In genomic region chr17:7857724-7858486, GRCh38 we compare ENCODE assay signal across 8 cellular contexts. TPM values are rescaled to one million over a fixed set of nuclear protein-coding genes. Genes with fewer than 3 reads are reported as not detected.
DNase-seq lines count a peak whose midpoint lies in the region; ATAC-seq, FAIRE-seq and TF ChIP-seq lines count a peak whose summit lies in the region.

CYB5D1 (plus strand) TSS chr17:7858003; CDS start chr17:7858135, 132 bp downstream.

- WGBS in ovary, 3 donors, result 0 to 1% (median 1%) methylated on average over 48 of the region's 48 CpGs
- 1% methylated on average over 42 to 48 of the region's 48 CpGs for WGBS in tibial nerve, 2 donors

- peaks cover 8% of the 10 kb centered on the region for H3K4me1 Mint-ChIP-seq in activated naive CD4-positive, alpha-beta T cell treated with anti-CD3 and anti-CD28 coated beads, Interleukin-2, amount 10 ng/mL, durations not matched to agents 7 days and 5 days

- peaks cover 9% of the 10 kb centered on the region for H3K36me3 Mint-ChIP-seq in activated naive CD4-positive, alpha-beta T cell treated with anti-CD3 and anti-CD28 coated beads, Interleukin-2, amount 10 ng/mL, durations not matched to agents 7 days and 5 days

- peak within 1 kb of the TSS; percentile 96 for H2AFZ ChIP-seq in Loucy (ENCODE audit: low read length)

- H3K4me3 Mint-ChIP-seq in activated naive CD4-positive, alpha-beta T cell treated with anti-CD3 and anti-CD28 coated beads, Interleukin-2, amount 10 ng/mL, durations not matched to agents 7 days and 5 days, result no peak within 1 kb of the TSS

- H3K27me3 ChIP-seq in Loucy (ENCODE audit: insufficient read depth, low read length, poor library complexity, severe bottlenecking), result no peaks in the 10 kb centered on the region
- H3K27me3 ChIP-seq in ovary, result no peaks in the 10 kb centered on the region
- no peaks in the 10 kb centered on the region for H3K27me3 ChIP-seq in tibial nerve

- FAIRE-seq in H54 (lab: Jason Lieb, UNC), result no peak

- no peak for TF ChIP-seq CTCF in Loucy (conservative IDR thresholded peaks at IDR 0.05; ENCODE audit: low read length)
- TF ChIP-seq CTCF in ovary (IDR thresholded peaks at IDR 0.05), result no peak
- no peak for TF ChIP-seq CTCF in tibial nerve (IDR thresholded peaks at IDR 0.05)

- no peaks in the 10 kb centered on the region for H3K9me3 ChIP-seq in Loucy (ENCODE audit: insufficient read depth, low read depth, low read length)
- H3K9me3 ChIP-seq in ovary, result no peaks in the 10 kb centered on the region
- H3K9me3 ChIP-seq in tibial nerve, result no peaks in the 10 kb centered on the region

- CTCF ChIA-PET in activated naive CD4-positive, alpha-beta T cell treated with anti-CD3 and anti-CD28 coated beads, Interleukin-2, amount 10 ng/mL, durations not matched to agents 7 days and 5 days (lab: Charles Lee), result interaction anchor here (0.6 to 9.5 kb wide), 12 partner anchors 12 to 139 kb away, joined by 3 to 120 read pairs (median 4); partner anchors contain the start of gene KDM6B

- peak; percentile 48 for TF ChIP-seq EP300 in ovary (IDR thresholded peaks at IDR 0.05)
- TF ChIP-seq EP300 in tibial nerve (IDR thresholded peaks at IDR 0.05), result peak; percentile 44 to 88

- peak; percentile 94 for DNase-seq in EL
- DNase-seq in H54 (ENCODE audit: insufficient read length, low spot score), result peak; percentile 70
- DNase-seq in SK-MEL-5 (ENCODE audit: low read depth, low spot score), result peak; percentile 94
- DNase-seq in activated naive CD4-positive, alpha-beta T cell treated with anti-CD3 and anti-CD28 coated beads, Interleukin-2, amount 10 ng/mL, durations not matched to agents 7 days and 5 days, result peak; percentile 94
- peak; percentile 93 for DNase-seq in Right ventricle myocardium inferior (ENCODE audit: missing footprints)
- peak; percentile 87 to 93 (median 90) for DNase-seq in ovary
- peak; percentile 84 to 99 for DNase-seq in tibial nerve (ENCODE audit: low spot score in 2 of 2)

- H3K9me3 Mint-ChIP-seq in activated naive CD4-positive, alpha-beta T cell treated with anti-CD3 and anti-CD28 coated beads, Interleukin-2, amount 10 ng/mL, durations not matched to agents 7 days and 5 days, result no peaks in the 10 kb centered on the region

- H3F3A ChIP-seq in Loucy (ENCODE audit: low read depth), result no peaks in the 10 kb centered on the region

- peak within 1 kb of the TSS; percentile 71 for H3K9ac ChIP-seq in Loucy (ENCODE audit: low read depth, low read length, poor library complexity, severe bottlenecking)

- H3K4me1 ChIP-seq in Loucy (ENCODE audit: insufficient read depth, low read length, poor library complexity, severe bottlenecking), result peaks cover 19% of the 10 kb centered on the region
- peaks cover 6% of the 10 kb centered on the region for H3K4me1 ChIP-seq in ovary (ENCODE audit: insufficient read depth)
- H3K4me1 ChIP-seq in tibial nerve, result peaks cover 0 to 36% (median 30%) of the 10 kb centered on the region in 4 donors

- peaks cover 21% of the 10 kb centered on the region; the same call in 1 of the 2 replicates for H3K79me2 ChIP-seq in Loucy (ENCODE audit: insufficient read depth, low read length)

- in situ Hi-C loops in SK-MEL-5 (cut with HindIII; ENCODE audit: low pct_unique_long_range_greater_than_20kb, low sequenced_read_pairs), result no loop called here

- peaks cover 3% of the 10 kb centered on the region; the same call in 1 of the 2 replicates for H3K36me3 ChIP-seq in Loucy (ENCODE audit: insufficient read depth, low read length)
- no peaks in the 10 kb centered on the region for H3K36me3 ChIP-seq in ovary
- H3K36me3 ChIP-seq in tibial nerve, result peaks cover 0 to 33% (median 4%) of the 10 kb centered on the region in 3 donors

- no peak within 1 kb of the TSS for H3K27ac Mint-ChIP-seq in activated naive CD4-positive, alpha-beta T cell treated with anti-CD3 and anti-CD28 coated beads, Interleukin-2, amount 10 ng/mL, durations not matched to agents 7 days and 5 days

- TF ChIP-seq POLR2A in H54 (IDR thresholded peaks at IDR 0.05; ENCODE audit: low read depth, low read length) (no peak; the same call in 1 of the 2 replicates), ovary (IDR thresholded peaks at IDR 0.05) (peak; percentile 63), tibial nerve (IDR thresholded peaks at IDR 0.05) (peak; percentile 39 to 52)

- ATAC-seq in Right ventricle myocardium inferior, result peak; percentile 68

- H3K4me3 ChIP-seq in Loucy (ENCODE audit: low read length, poor library complexity, severe bottlenecking) (peak within 1 kb of the TSS; percentile 76), ovary (peak within 1 kb of the TSS; percentile 71), tibial nerve (peak within 1 kb of the TSS; percentile 66 to 78 (median 69))

- H3K27ac ChIP-seq in ovary (peak within 1 kb of the TSS; percentile 84 to 85), tibial nerve (peak within 1 kb of the TSS; percentile 86 to 97 (median 92))

- H4K20me1 ChIP-seq in Loucy (ENCODE audit: insufficient read depth, low read length, poor library complexity, severe bottlenecking), result peaks cover 5% of the 10 kb centered on the region

- H3K4me2 ChIP-seq in Loucy (ENCODE audit: low read depth, low read length, poor library complexity, severe bottlenecking), result peak within 1 kb of the TSS; percentile 92

- no peaks in the 10 kb centered on the region for H3K27me3 Mint-ChIP-seq in activated naive CD4-positive, alpha-beta T cell treated with anti-CD3 and anti-CD28 coated beads, Interleukin-2, amount 10 ng/mL, durations not matched to agents 7 days and 5 days

- H3K9me2 ChIP-seq in Loucy (replicated peaks; ENCODE audit: low read depth, low read length), result no peaks in the 10 kb centered on the region

- intact Hi-C loops in Right ventricle myocardium inferior (cut with DNase I), result loop anchor here (1.0 to 10.0 kb wide), 7 partner anchors 15 to 616 kb away; partner anchors contain the start of genes CD68, CHD3, CNTROB and GABARAP
- intact Hi-C loops in ovary (cut with DNase I), result loop anchor here (5.0 to 10.0 kb wide), 2 partner anchors 36 to 113 kb away; no protein-coding TSS in a partner anchor

RNA-seq across cellular contexts. Expression of gene CYB5D1, which starts in this region (rescaled TPM):
- total RNA-seq in SK-MEL-5 (2014; rRNA removed; shearing (Covaris generic)), result 7.2 and 7.5 TPM in 2 replicates
- polyA plus RNA-seq in SK-MEL-5 (2015; cell fraction: cytosol; rRNA removed), result 4.5 and 10.7 TPM in 2 replicates
- polyA plus RNA-seq in SK-MEL-5 (2015; cell fraction: nucleus; rRNA removed), result 10.9 and 13.6 TPM in 2 replicates
- total RNA-seq in Right ventricle myocardium inferior (21.7 TPM), ovary (10 to 100 TPM in 6 of 7 donors, 1 to 10 TPM in 1; 7.0 to 18.8 (median 16.1) TPM), tibial nerve (10 to 100 TPM in 2 of 4 donors, 1 to 10 TPM in 2; 9.4 to 13.6 (median 11.1) TPM)
- polyA plus RNA-seq in ovary, result 10 to 100 TPM; 10.8 to 22.2 TPM

Comparison
In these comparisons a context has a peak if more than half of its experiments do, and no peak if none do; other contexts are left out.
1. Peak in every context shown above with its lines: DNase-seq, ATAC-seq, H3K4me3 ChIP-seq and H3K27ac ChIP-seq.